14 cellular contexts compared by ENCODE assay signal in genomic region chr18:9861157-9861556, GRCh38. TPM values are rescaled to one million over a fixed set of nuclear protein-coding genes. Genes with fewer than 3 reads are reported as not detected.
DNase-seq lines count a peak whose midpoint lies in the region; ATAC-seq, FAIRE-seq and TF ChIP-seq lines count a peak whose summit lies in the region.
"Had no signal": no experiment of that assay in that cellular context is flagged by ENCODE, and none has a peak within 500 bp of the region (broad histone marks: within the 10 kb centered on the region; RNA-seq: fewer than 3 reads in every experiment).

No MANE protein-coding gene starts in this region.

- DNase-seq in GM18507 (ENCODE audit: extremely low spot score, insufficient read length, low read depth) (no peak), psoas muscle (no peak), left cardiac atrium (no peak), SK-N-SH (no peak), NAMALWA (ENCODE audit: low spot score) (no peak)
- DNase-seq: activated CD8-positive, alpha-beta memory T cell treated with anti-CD3 and anti-CD28 coated beads, Interleukin-2, amount 50 U/mL, for 4 hours; AML-193; DND-41; mesendoderm; Right ventricle myocardium superior had no signal

- CTCF ChIA-PET in SK-N-SH (lab: Yijun Ruan, JAX): interaction anchor here (1.3 kb wide), 1 partner anchor 9 kb away, joined by 4 read pairs; no protein-coding TSS in a partner anchor

- intact Hi-C loops in psoas muscle (cut with DNase I): no loop called here
- intact Hi-C loops in left cardiac atrium (cut with DNase I): no loop called here

- no peak for TF ChIP-seq RAD21 in SK-N-SH (IDR thresholded peaks at IDR 0.05; ENCODE audit: low read length)

- H3K27ac ChIP-seq in psoas muscle: no peak overlapping the region
- no peak overlapping the region for H3K27ac ChIP-seq in SK-N-SH (ENCODE audit: low read depth in 2 of 2, low read length in 1 of 2)

- TF ChIP-seq CTCF in psoas muscle (IDR thresholded peaks at IDR 0.05) (no peak), SK-N-SH (IDR thresholded peaks at IDR 0.05) (no peak)

- POLR2A ChIA-PET in SK-N-SH (lab: Yijun Ruan, JAX): no interaction called here

- H3K4me2 ChIP-seq in SK-N-SH: no peak overlapping the region

- H3K4me3 ChIP-seq in psoas muscle: no peak overlapping the region
- no peak overlapping the region for H3K4me3 ChIP-seq in SK-N-SH (ENCODE audit: low read depth in 2 of 2, low read length in 1 of 2)

- H3K9ac ChIP-seq in SK-N-SH: no peak overlapping the region

- H3K27me3 ChIP-seq in psoas muscle (ENCODE audit: insufficient read depth in 3 of 3, low read length in 2 of 3) (no peaks in the 10 kb centered on the region), SK-N-SH (ENCODE audit: insufficient read depth) (no peaks in the 10 kb centered on the region)

- H3K9me2 ChIP-seq in SK-N-SH: no peaks in the 10 kb centered on the region

- H3F3A ChIP-seq in SK-N-SH (replicated peaks; ENCODE audit: insufficient read depth): no peaks in the 10 kb centered on the region

- H3K4me1 ChIP-seq in psoas muscle (peaks cover 11% of the 10 kb centered on the region), SK-N-SH (ENCODE audit: control insufficient read depth in 1 of 2, insufficient read depth in 2 of 2, low read depth in 1 of 2, low read length in 1 of 2) (peaks cover 0 to 2% of the 10 kb centered on the region in 2 experiments; a peak in 1 of 4 replicates)

- H4K20me1 ChIP-seq in SK-N-SH (ENCODE audit: insufficient read depth): no peaks in the 10 kb centered on the region

- ATAC-seq in GM19397 (IDR thresholded peaks at IDR 0.05; ENCODE audit: unreplicated experiment) (peak; percentile 73), HG02798 (IDR thresholded peaks at IDR 0.05; ENCODE audit: poor library complexity, unreplicated experiment) (peak; percentile 88), HG03460 (IDR thresholded peaks at IDR 0.05; ENCODE audit: unreplicated experiment) (peak; percentile 75), psoas muscle (no peak), left cardiac atrium (no peak)

- H3K79me2 ChIP-seq in SK-N-SH (ENCODE audit: insufficient read depth): no peaks in the 10 kb centered on the region

- H3K36me3 ChIP-seq in psoas muscle (ENCODE audit: insufficient read depth in 1 of 2, low read depth in 1 of 2) (no peaks in the 10 kb centered on the region), SK-N-SH (replicated peaks in 1 of 2; ENCODE audit: control insufficient read depth in 1 of 2, insufficient read depth in 2 of 2, low read length in 1 of 2) (peaks cover 0 to 12% of the 10 kb centered on the region in 2 experiments)

- TF ChIP-seq EP300 in SK-N-SH (IDR thresholded peaks at IDR 0.05; ENCODE audit: borderline replicate concordance in 1 of 2, low read depth in 1 of 2, low read length in 1 of 2): no peak

- H3K9me3 ChIP-seq in psoas muscle (peaks cover 4% of the 10 kb centered on the region), SK-N-SH (peaks cover 4% of the 10 kb centered on the region; the same call in 1 of the 2 replicates)

- no peak overlapping the region for H2AFZ ChIP-seq in SK-N-SH (ENCODE audit: low read depth)

- peak; percentile 33 for FAIRE-seq in GM18507 (lab: Jason Lieb, UNC)
- FAIRE-seq: TTC549 had no signal

TF ChIP-seq in SK-N-SH, 30 proteins besides CTCF, POLR2A, EP300 and RAD21:
- TF ChIP-seq IRF3 (IDR thresholded peaks at IDR 0.05; ENCODE audit: low read depth, low read length): no peak
- TF ChIP-seq FOXM1 (IDR thresholded peaks at IDR 0.05; ENCODE audit: low read depth): no peak
- no peak for TF ChIP-seq REST (IDR thresholded peaks at IDR 0.05; ENCODE audit: low read depth, low read length)
- TF ChIP-seq TAF1 (IDR thresholded peaks at IDR 0.05; ENCODE audit: borderline replicate concordance, low read depth, low read length): no peak
- no peak for TF ChIP-seq USF1 (IDR thresholded peaks at IDR 0.05; ENCODE audit: borderline replicate concordance, low read depth)
- TF ChIP-seq CHD2 (IDR thresholded peaks at IDR 0.05; ENCODE audit: low read length, partially characterized antibody): no peak
- no peak for TF ChIP-seq MXI1 (IDR thresholded peaks at IDR 0.05; ENCODE audit: low read depth, low read length)
- no peak for TF ChIP-seq SMC3 (IDR thresholded peaks at IDR 0.05; ENCODE audit: low read depth, low read length)
- TF ChIP-seq RXRA (IDR thresholded peaks at IDR 0.05; ENCODE audit: borderline replicate concordance, low read depth): no peak
- no peak for TF ChIP-seq TCF12 (IDR thresholded peaks at IDR 0.05)
- no peak for TF ChIP-seq ELF1 (IDR thresholded peaks at IDR 0.05)
- no peak for TF ChIP-seq GATA2 (CRISPR knock-in tag; IDR thresholded peaks at IDR 0.05)
- TF ChIP-seq PBX3 (IDR thresholded peaks at IDR 0.05): no peak
- TF ChIP-seq NRF1 (IDR thresholded peaks at IDR 0.05; ENCODE audit: low read depth, low read length): no peak
- no peak for TF ChIP-seq SIN3A (IDR thresholded peaks at IDR 0.05; ENCODE audit: borderline replicate concordance, low read depth, low read length)
TF ChIP-seq in SK-N-SH: peak in this region for 0.

RNA-seq across cellular contexts. Expression of gene TXNDC2, which starts 24.6 kb away (rescaled TPM):
- total RNA-seq in psoas muscle: under 1 TPM in 1 of 4 donors, not detected in 3; 0.19 TPM
- under 1 TPM in 1 of 3 donors, not detected in 2; 0.04 TPM for polyA plus RNA-seq in psoas muscle
- under 1 TPM in 1 of 2 donors, not detected in 1; 0.18 TPM for total RNA-seq in left cardiac atrium
- polyA plus RNA-seq in SK-N-SH (2012; rRNA removed): 0.06 and 0.07 TPM in 2 replicates
- polyA plus RNA-seq in SK-N-SH (2012; cell fraction: cytosol; rRNA removed): 0.08 TPM in 2 replicates
- 0.06 and 0.07 TPM in 2 replicates for polyA plus RNA-seq in SK-N-SH (2012; cell fraction: nucleus; rRNA removed)
- total RNA-seq: Right ventricle myocardium superior had no signal

RNA-seq across cellular contexts. Expression of gene VAPA, which starts 52.7 kb away (rescaled TPM):
- total RNA-seq in psoas muscle (100 to 1,000 TPM; 168 to 259 (median 235) TPM), left cardiac atrium (100 to 1,000 TPM; 169 to 219 TPM)
- polyA plus RNA-seq in psoas muscle (100 to 1,000 TPM; 173 to 328 (median 225) TPM), SK-N-SH (2012; rRNA removed) (109 and 129 TPM in 2 replicates)
- 167 and 214 TPM in 2 replicates for polyA plus RNA-seq in SK-N-SH (2012; cell fraction: cytosol; rRNA removed)
- 25.1 and 62.3 TPM in 2 replicates for polyA plus RNA-seq in SK-N-SH (2012; cell fraction: nucleus; rRNA removed)

Comparison
In these comparisons a context has a peak if more than half of its experiments do, and no peak if none do; other contexts are left out.
1. ATAC-seq: peak in GM19397 (single experiment), HG02798 (single experiment) and HG03460 (single experiment); none in psoas muscle (0 of 4) and left cardiac atrium (0 of 2).